11 cellular contexts compared by ENCODE assay signal in the genomic region with DNA sequence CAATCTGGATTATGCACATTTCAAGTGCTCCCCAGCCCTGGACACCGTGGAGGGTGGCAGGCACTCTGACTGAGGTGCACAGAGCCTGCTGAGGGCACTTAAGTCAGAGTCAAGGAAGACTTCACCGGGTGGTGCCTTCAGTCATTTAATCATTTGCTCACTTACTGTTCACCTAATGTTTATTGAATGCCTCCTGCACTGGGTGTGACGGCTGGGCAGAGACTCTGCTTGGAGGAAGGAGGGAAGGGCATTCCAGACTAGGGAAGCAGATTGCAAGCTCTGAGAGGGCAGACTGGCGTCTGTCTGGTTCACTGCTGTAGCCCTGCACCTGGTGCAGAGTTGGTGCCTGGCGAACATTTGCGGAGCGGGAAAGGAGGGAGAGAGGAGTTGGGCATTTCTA. TPM values are rescaled to one million over a fixed set of nuclear protein-coding genes. Genes with fewer than 3 reads are reported as not detected.
DNase-seq lines count a peak whose midpoint lies in the region; ATAC-seq, FAIRE-seq and TF ChIP-seq lines count a peak whose summit lies in the region.
"Had no signal": no experiment of that assay in that cellular context is flagged by ENCODE, and none has a peak within 500 bp of the region (broad histone marks: within the 10 kb centered on the region; RNA-seq: fewer than 3 reads in every experiment).

No MANE protein-coding gene starts in this region.

- H3K9me3 Mint-ChIP-seq in activated CD4-positive, alpha-beta T cell treated with anti-CD3 and anti-CD28 coated beads, Interleukin-2, amount 10 ng/mL, durations not matched to agents 7 days and 5 days = no peaks in the 10 kb centered on the region

- TF ChIP-seq CTCF in PC-3 (conservative IDR thresholded peaks at IDR 0.05; ENCODE audit: low read depth, low read length) = no peak

- no peak for DNase-seq in activated CD4-positive, alpha-beta T cell treated with anti-CD3 and anti-CD28 coated beads, Interleukin-2, amount 10 ng/mL, durations not matched to agents 7 days and 5 days
- DNase-seq in activated CD4-positive, alpha-beta T cell treated with anti-CD3 and anti-CD28 coated beads for 4 hours = no peak
- DNase-seq in PC-3 (peak; percentile 38), small intestine (peak; percentile 57), sciatic nerve (ENCODE audit: low spot score) (no peak), NCI-H226 (no peak)
- no peak for DNase-seq in effector memory CD4-positive, alpha-beta T cell
- DNase-seq: mesendoderm, NCI-H446 treated with DMSO at 0.1 percent for 48 hours, right cardiac atrium had no signal

- H3F3A ChIP-seq in PC-3 (ENCODE audit: low read length, unreplicated experiment) = no peaks in the 10 kb centered on the region

- H3K36me3 ChIP-seq in PC-3 (ENCODE audit: low read depth, low read length) = no peaks in the 10 kb centered on the region
- no peaks in the 10 kb centered on the region for H3K36me3 ChIP-seq in effector memory CD4-positive, alpha-beta T cell (ENCODE audit: control insufficient read depth, insufficient read depth, low read length)
- H3K36me3 ChIP-seq in small intestine (ENCODE audit: control insufficient read depth in 2 of 2, insufficient read depth in 2 of 2, low read length in 2 of 2) = no peaks in the 10 kb centered on the region

- H3K4me1 Mint-ChIP-seq in activated CD4-positive, alpha-beta T cell treated with anti-CD3 and anti-CD28 coated beads, Interleukin-2, amount 10 ng/mL, durations not matched to agents 7 days and 5 days = peaks cover 82% of the 10 kb centered on the region

- peaks cover 23% of the 10 kb centered on the region for H3K4me1 ChIP-seq in PC-3 (ENCODE audit: insufficient read depth, low read length)
- peaks cover 59% of the 10 kb centered on the region for H3K4me1 ChIP-seq in effector memory CD4-positive, alpha-beta T cell (ENCODE audit: control insufficient read depth, insufficient read depth, low read length, poor library complexity, severe bottlenecking)
- H3K4me1 ChIP-seq in small intestine (ENCODE audit: control insufficient read depth in 2 of 2, insufficient read depth in 1 of 2, low read depth in 1 of 2, low read length in 1 of 2) = peaks cover 0 to 7% of the 10 kb centered on the region in 2 donors

- 44 to 55% (median 48%) methylated on average over 7 of the region's 7 CpGs for WGBS in small intestine, 3 donors

- H3K4me2 ChIP-seq in PC-3 (ENCODE audit: low read length) = peak overlapping the region; percentile 15

- peaks cover 7% of the 10 kb centered on the region; the same call in 1 of the 2 replicates for H3K27me3 ChIP-seq in PC-3 (ENCODE audit: low read length)
- no peaks in the 10 kb centered on the region for H3K27me3 ChIP-seq in effector memory CD4-positive, alpha-beta T cell (replicated peaks; ENCODE audit: control insufficient read depth, insufficient read depth, low read length, poor library complexity, severe bottlenecking)
- peaks cover 0 to 2% of the 10 kb centered on the region in 2 donors for H3K27me3 ChIP-seq in small intestine (ENCODE audit: control insufficient read depth in 2 of 2, insufficient read depth in 2 of 2, low read length in 2 of 2)

- CTCF ChIA-PET in activated CD4-positive, alpha-beta T cell treated with anti-CD3 and anti-CD28 coated beads, Interleukin-2, amount 10 ng/mL, durations not matched to agents 7 days and 5 days (lab: Charles Lee) = interaction anchor here (1.8 to 3.2 kb wide), 3 partner anchors 13 to 31 kb away, joined by 4 to 10 read pairs (median 9); no protein-coding TSS in a partner anchor
- CTCF ChIA-PET in PC-3 (lab: Charles Lee) = no interaction called here

- H2AFZ ChIP-seq in PC-3 (ENCODE audit: low read length) = peak overlapping the region; percentile 12; the same call in 1 of the 2 replicates

- intact Hi-C loops in PC-3 (cut with micrococcal nuclease) = no loop called here
- intact Hi-C loops in sciatic nerve (cut with DNase I) = no loop called here

- FAIRE-seq in small intestine (lab: Jason Lieb, UNC) = no peak

- POLR2A ChIA-PET in activated CD4-positive, alpha-beta T cell treated with anti-CD3 and anti-CD28 coated beads, Interleukin-2, amount 10 ng/mL, durations not matched to agents 7 days and 5 days (lab: Charles Lee) = no interaction called here
- POLR2A ChIA-PET in PC-3 (lab: Charles Lee; ENCODE audit: unreplicated experiment) = no interaction called here

- ATAC-seq in PC-3 (peak; percentile 21; the same call in 1 of the 2 replicates), sciatic nerve (no peak), GM19467 (IDR thresholded peaks at IDR 0.05; ENCODE audit: unreplicated experiment) (no peak)
- ATAC-seq: right cardiac atrium had no signal

- peak overlapping the region; percentile 59 for H3K4me3 Mint-ChIP-seq in activated CD4-positive, alpha-beta T cell treated with anti-CD3 and anti-CD28 coated beads, Interleukin-2, amount 10 ng/mL, durations not matched to agents 7 days and 5 days

- no peaks in the 10 kb centered on the region for H3K79me2 ChIP-seq in PC-3 (ENCODE audit: low read length)

- H3K9me2 ChIP-seq in PC-3 (replicated peaks; ENCODE audit: low read length) = no peaks in the 10 kb centered on the region

- peaks cover 21% of the 10 kb centered on the region for H3K36me3 Mint-ChIP-seq in activated CD4-positive, alpha-beta T cell treated with anti-CD3 and anti-CD28 coated beads, Interleukin-2, amount 10 ng/mL, durations not matched to agents 7 days and 5 days (ENCODE audit: low read depth)

- no peaks in the 10 kb centered on the region for H4K20me1 ChIP-seq in PC-3 (ENCODE audit: low read length)

- no peaks in the 10 kb centered on the region for H3K9me3 ChIP-seq in PC-3 (ENCODE audit: low read length)
- no peaks in the 10 kb centered on the region for H3K9me3 ChIP-seq in effector memory CD4-positive, alpha-beta T cell (ENCODE audit: control insufficient read depth, low read length)
- H3K9me3 ChIP-seq in small intestine (ENCODE audit: control insufficient read depth, low read depth) = no peaks in the 10 kb centered on the region

- no peaks in the 10 kb centered on the region for H3K27me3 Mint-ChIP-seq in activated CD4-positive, alpha-beta T cell treated with anti-CD3 and anti-CD28 coated beads, Interleukin-2, amount 10 ng/mL, durations not matched to agents 7 days and 5 days

- H3K27ac Mint-ChIP-seq in activated CD4-positive, alpha-beta T cell treated with anti-CD3 and anti-CD28 coated beads, Interleukin-2, amount 10 ng/mL, durations not matched to agents 7 days and 5 days = peak overlapping the region; percentile 90

- H3K27ac ChIP-seq in PC-3 (ENCODE audit: low read length) (no peak overlapping the region), small intestine (ENCODE audit: low read depth in 1 of 2, low read length in 1 of 2) (peak overlapping the region; percentile 34 to 75)
- peak overlapping the region; percentile 88 for H3K27ac ChIP-seq in effector memory CD4-positive, alpha-beta T cell (ENCODE audit: insufficient read depth, low read length, poor library complexity, severe bottlenecking)

- no peak overlapping the region for H3K4me3 ChIP-seq in PC-3 (ENCODE audit: low read length)
- H3K4me3 ChIP-seq in effector memory CD4-positive, alpha-beta T cell (ENCODE audit: insufficient read depth, low read depth, low read length, poor library complexity, severe bottlenecking) = peak overlapping the region; percentile 38
- no peak overlapping the region for H3K4me3 ChIP-seq in small intestine (ENCODE audit: low read depth in 1 of 2, low read length in 2 of 2)

- H3K9ac ChIP-seq in PC-3 (ENCODE audit: low read length) = no peak overlapping the region

- BruUV-seq in PC-3 (replicated peaks; lab: Mats Ljungman, UMichigan) = no TSS peak

RNA-seq across cellular contexts. Expression of a gene that starts 54.2 kb away (rescaled TPM):
- total RNA-seq in activated CD4-positive, alpha-beta T cell treated with anti-CD3 and anti-CD28 coated beads, Interleukin-2, amount 10 ng/mL, durations not matched to agents 7 days and 5 days = 10 to 100 TPM; 22.5 to 22.6 TPM
- total RNA-seq in PC-3 (2014; rRNA removed) = 69.6 and 81.4 TPM in 2 replicates
- 10 to 100 TPM in 1 of 3 donors, 1 to 10 TPM in 2; 1.1 to 11.6 (median 2.5) TPM for polyA plus RNA-seq in small intestine
- 0.13 TPM for total RNA-seq in sciatic nerve

Comparison
In these comparisons a context has a peak if more than half of its experiments do, and no peak if none do; other contexts are left out.
1. DNase-seq: peak in PC-3 (single experiment) and small intestine (single experiment); none in activated CD4-positive, alpha-beta T cell treated with anti-CD3 and anti-CD28 coated beads, Interleukin-2, amount 10 ng/mL, durations not matched to agents 7 days and 5 days (single experiment), activated CD4-positive, alpha-beta T cell treated with anti-CD3 and anti-CD28 coated beads for 4 hours (0 of 2), effector memory CD4-positive, alpha-beta T cell (0 of 3), sciatic nerve (single experiment) and NCI-H226 (single experiment).
2. RNA of a gene that starts 54.2 kb away (total RNA-seq): 69.6 to 81.4 TPM in PC-3 and 22.5 to 22.6 TPM in activated CD4-positive, alpha-beta T cell treated with anti-CD3 and anti-CD28 coated beads, Interleukin-2, amount 10 ng/mL, durations not matched to agents 7 days and 5 days; 0.13 TPM in sciatic nerve (single experiment); every median in the first group is over 10 times any median in the second.